In the genomic region with DNA sequence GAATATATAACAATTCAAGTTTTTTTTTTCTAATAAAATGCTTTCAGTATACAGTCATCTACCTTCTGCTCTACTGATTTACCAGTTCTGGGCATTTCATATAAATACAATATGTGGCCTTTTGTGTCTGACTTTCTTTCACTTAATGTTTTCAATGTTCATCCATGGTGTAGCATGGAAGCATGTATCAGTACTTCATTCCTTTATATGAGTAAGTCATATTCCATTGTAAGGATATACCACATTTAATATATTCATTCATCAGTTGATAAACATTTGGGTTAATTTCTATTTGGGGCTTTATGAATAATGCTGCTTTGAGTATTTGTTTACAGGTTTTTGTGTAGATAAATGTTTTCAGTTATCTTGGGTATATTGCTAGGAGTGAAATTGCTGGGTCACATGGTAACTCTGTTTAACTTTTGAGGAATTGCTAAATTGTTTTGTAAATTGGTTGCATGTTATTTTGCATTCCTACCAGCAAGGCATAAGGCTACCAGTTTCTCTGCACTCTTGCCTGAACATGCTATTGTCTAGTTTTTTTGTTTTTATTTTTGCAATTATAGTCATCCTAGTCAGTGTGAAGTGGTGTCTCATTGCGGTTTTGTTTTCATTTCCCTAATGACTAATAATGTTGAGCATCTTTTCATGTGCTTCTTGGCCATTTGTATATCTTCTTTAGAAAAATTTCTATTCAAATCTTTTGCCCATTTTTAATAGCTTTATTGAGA, we compare ENCODE assay signal across 15 cellular contexts.
DNase-seq lines count a peak whose midpoint lies in the region; ATAC-seq and TF ChIP-seq lines count a peak whose summit lies in the region.
"Had no signal": no experiment of that assay in that cellular context is flagged by ENCODE, and none has a peak within 500 bp of the region (broad histone marks: within the 10 kb centered on the region; RNA-seq: fewer than 3 reads in every experiment).

No MANE protein-coding gene starts in this region.

- H3K4me1 Mint-ChIP-seq in chondrocyte (ENCODE audit: low read depth), result no peaks in the 10 kb centered on the region
- H3K4me1 Mint-ChIP-seq: stimulated activated naive B cell treated with anti-CD40 and anti-IgM and Interleukin-4, amounts not matched to agents 10 μg/mL and 1 μg/mL and 100 μg/mL, for 72 hours had no signal

- no peak overlapping the region for H3K4me3 Mint-ChIP-seq in chondrocyte (ENCODE audit: unreplicated experiment)
- H3K4me3 Mint-ChIP-seq: stimulated activated naive B cell treated with anti-CD40 and anti-IgM and Interleukin-4, amounts not matched to agents 10 μg/mL and 1 μg/mL and 100 μg/mL, for 72 hours had no signal

- H3K27ac Mint-ChIP-seq in chondrocyte (ENCODE audit: unreplicated experiment), result no peak overlapping the region
- H3K27ac Mint-ChIP-seq: stimulated activated naive B cell treated with anti-CD40 and anti-IgM and Interleukin-4, amounts not matched to agents 10 μg/mL and 1 μg/mL and 100 μg/mL, for 72 hours had no signal

- peak; percentile 80 for ATAC-seq in GM18502 (IDR thresholded peaks at IDR 0.05; ENCODE audit: poor library complexity, unreplicated experiment)
- ATAC-seq in GM21528 (IDR thresholded peaks at IDR 0.05; ENCODE audit: low FRiP score, unreplicated experiment), result peak; percentile 64
- peak; percentile 88 for ATAC-seq in HG03442 (IDR thresholded peaks at IDR 0.05; ENCODE audit: unreplicated experiment)
- ATAC-seq in GM18907 (IDR thresholded peaks at IDR 0.05; ENCODE audit: unreplicated experiment), result no peak
- ATAC-seq: gastroesophageal sphincter; stimulated activated naive B cell treated with anti-CD40 and anti-IgM and Interleukin-4, amounts not matched to agents 10 μg/mL and 1 μg/mL and 100 μg/mL, for 72 hours had no signal

- H3K36me3 Mint-ChIP-seq in chondrocyte (ENCODE audit: low read depth), result no peaks in the 10 kb centered on the region
- H3K36me3 Mint-ChIP-seq: stimulated activated naive B cell treated with anti-CD40 and anti-IgM and Interleukin-4, amounts not matched to agents 10 μg/mL and 1 μg/mL and 100 μg/mL, for 72 hours had no signal

- no peaks in the 10 kb centered on the region for H3K9me3 Mint-ChIP-seq in chondrocyte (ENCODE audit: low read depth)
- H3K9me3 Mint-ChIP-seq: stimulated activated naive B cell treated with anti-CD40 and anti-IgM and Interleukin-4, amounts not matched to agents 10 μg/mL and 1 μg/mL and 100 μg/mL, for 72 hours had no signal

- DNase-seq in chondrocyte (ENCODE audit: low spot score) (no peak), Ammon's horn (ENCODE audit: low spot score) (no peak), DMS114 treated with DMSO at 0.1 percent for 48 hours (lab: John Stamatoyannopoulos, UW; ENCODE audit: unreplicated experiment) (no peak)
- DNase-seq in stimulated activated CD4-positive, alpha-beta T cell treated with anti-CD3 and anti-CD28 coated beads, Interleukin-2, amount 100 ng/mL, for 48 hours, result no peak
- DNase-seq: activated CD4-positive, alpha-beta T cell treated with anti-CD3 and anti-CD28 coated beads for 1 hour; activated T-cell treated with anti-CD3 and anti-CD28 coated beads, Interleukin-2, amount 50 U/mL, for 48 hours; amniotic stem cell; NCI-H2171 treated with DMSO at 0.1 percent for 48 hours; stimulated activated CD4-positive, alpha-beta T cell treated with anti-CD3 and anti-CD28 coated beads, Interleukin-2, amount 100 ng/mL, for 24 hours; stimulated activated naive B cell treated with anti-CD40 and anti-IgM and Interleukin-4, amounts not matched to agents 10 μg/mL and 1 μg/mL and 100 μg/mL, for 72 hours had no signal

- peak; percentile 30 for TF ChIP-seq CTCF in chondrocyte (IDR thresholded peaks at IDR 0.05)

- peaks cover 1% of the 10 kb centered on the region for H3K27me3 Mint-ChIP-seq in chondrocyte (ENCODE audit: low read depth)
- H3K27me3 Mint-ChIP-seq: stimulated activated naive B cell treated with anti-CD40 and anti-IgM and Interleukin-4, amounts not matched to agents 10 μg/mL and 1 μg/mL and 100 μg/mL, for 72 hours had no signal
